Comparison of ENCODE assay signal across 1 cellular context in the genomic region with DNA sequence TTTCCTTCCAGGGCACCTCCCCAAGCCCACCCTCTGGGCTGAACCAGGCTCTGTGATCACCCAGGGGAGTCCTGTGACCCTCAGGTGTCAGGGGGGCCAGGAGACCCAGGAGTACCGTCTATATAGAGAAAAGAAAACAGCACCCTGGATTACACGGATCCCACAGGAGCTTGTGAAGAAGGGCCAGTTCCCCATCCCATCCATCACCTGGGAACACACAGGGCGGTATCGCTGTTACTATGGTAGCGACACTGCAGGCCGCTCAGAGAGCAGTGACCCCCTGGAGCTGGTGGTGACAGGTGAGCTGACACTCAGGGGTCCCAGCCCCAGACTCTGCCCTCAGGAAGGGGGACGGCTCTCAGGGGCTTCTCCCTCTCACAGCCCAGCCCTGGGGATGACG.
TF ChIP-seq lines count a peak whose summit lies in the region.

No MANE protein-coding gene starts in this region.

TF ChIP-seq in GM12878, 131 proteins besides CTCF, POLR2A, EP300 and RAD21:
- TF ChIP-seq BMI1 (IDR thresholded peaks at IDR 0.05; ENCODE audit: borderline replicate concordance): no peak
- TF ChIP-seq EZH2 (IDR thresholded peaks at IDR 0.05; ENCODE audit: borderline replicate concordance, control insufficient read depth, low read depth, low read length): no peak
- no peak for TF ChIP-seq SMAD5 (IDR thresholded peaks at IDR 0.05; ENCODE audit: low read depth)
- TF ChIP-seq ZBTB4 (CRISPR knock-in tag; IDR thresholded peaks at IDR 0.05): no peak
- TF ChIP-seq ZBED1 (IDR thresholded peaks at IDR 0.05; ENCODE audit: borderline replicate concordance): no peak
- no peak for TF ChIP-seq NR2C2 (IDR thresholded peaks at IDR 0.05; ENCODE audit: borderline replicate concordance, control insufficient read depth, insufficient read length, low read depth)
- TF ChIP-seq KDM1A (IDR thresholded peaks at IDR 0.05; ENCODE audit: borderline replicate concordance): no peak
- TF ChIP-seq, protein P1, sequence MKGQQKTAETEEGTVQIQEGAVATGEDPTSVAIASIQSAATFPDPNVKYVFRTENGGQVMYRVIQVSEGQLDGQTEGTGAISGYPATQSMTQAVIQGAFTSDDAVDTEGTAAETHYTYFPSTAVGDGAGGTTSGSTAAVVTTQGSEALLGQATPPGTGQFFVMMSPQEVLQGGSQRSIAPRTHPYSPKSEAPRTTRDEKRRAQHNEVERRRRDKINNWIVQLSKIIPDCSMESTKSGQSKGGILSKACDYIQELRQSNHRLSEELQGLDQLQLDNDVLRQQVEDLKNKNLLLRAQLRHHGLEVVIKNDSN (IDR thresholded peaks at IDR 0.05; ENCODE audit: borderline replicate concordance, extremely low read length, insufficient read depth, low read depth, low read length): no peak
- TF ChIP-seq CBX3 (IDR thresholded peaks at IDR 0.05; ENCODE audit: borderline replicate concordance, low read depth): no peak
- no peak for TF ChIP-seq TCF7 (IDR thresholded peaks at IDR 0.05; ENCODE audit: borderline replicate concordance)
TF ChIP-seq in GM12878: peak in this region for 0.
